ENCODE assay signal across 9 cellular contexts in genomic region chr14:75063013-75063412, GRCh38. TPM values are rescaled to one million over a fixed set of nuclear protein-coding genes. Genes with fewer than 3 reads are reported as not detected.
DNase-seq lines count a peak whose midpoint lies in the region; ATAC-seq and TF ChIP-seq lines count a peak whose summit lies in the region.
"Had no signal": no experiment of that assay in that cellular context is flagged by ENCODE, and none has a peak within 500 bp of the region (broad histone marks: within the 10 kb centered on the region; RNA-seq: fewer than 3 reads in every experiment).

No MANE protein-coding gene starts in this region.

- H3K27me3 ChIP-seq in BE2C, result no peaks in the 10 kb centered on the region
- H3K27me3 ChIP-seq in Loucy (ENCODE audit: insufficient read depth, low read length, poor library complexity, severe bottlenecking), result no peaks in the 10 kb centered on the region
- no peaks in the 10 kb centered on the region for H3K27me3 ChIP-seq in naive thymus-derived CD4-positive, alpha-beta T cell (ENCODE audit: control insufficient read depth in 2 of 2, insufficient read depth in 2 of 2, low read length in 2 of 2)

- H3K4me1 Mint-ChIP-seq in naive thymus-derived CD4-positive, alpha-beta T cell, result peaks cover 15 to 38% (median 27%) of the 10 kb centered on the region in 7 donors

- DNase-seq in BE2C (no peak), cerebellar cortex (ENCODE audit: low spot score) (peak; percentile 17), posterior vena cava (ENCODE audit: low spot score) (no peak)
- no peak for DNase-seq in naive thymus-derived CD4-positive, alpha-beta T cell
- no peak for DNase-seq in activated CD8-positive, alpha-beta memory T cell treated with anti-CD3 and anti-CD28 coated beads, Interleukin-2, amount 50 U/mL, for 4 hours
- DNase-seq: activated CD4-positive, alpha-beta T cell treated with anti-CD3 and anti-CD28 coated beads for 48 hours had no signal

- no peak for ATAC-seq in naive thymus-derived CD4-positive, alpha-beta T cell
- ATAC-seq in HG02981 (IDR thresholded peaks at IDR 0.05; ENCODE audit: unreplicated experiment) (no peak), GM18868 (IDR thresholded peaks at IDR 0.05; ENCODE audit: unreplicated experiment) (no peak)

- no peaks in the 10 kb centered on the region for H3K9me2 ChIP-seq in Loucy (replicated peaks; ENCODE audit: low read depth, low read length)

- H2AFZ ChIP-seq in Loucy (ENCODE audit: low read length), result peak overlapping the region; percentile 94; the same call in 1 of the 2 replicates

- H3K4me1 ChIP-seq in BE2C (no peaks in the 10 kb centered on the region), Loucy (ENCODE audit: insufficient read depth, low read length, poor library complexity, severe bottlenecking) (peaks cover 9% of the 10 kb centered on the region)
- peaks cover 7 to 9% of the 10 kb centered on the region in 2 donors for H3K4me1 ChIP-seq in naive thymus-derived CD4-positive, alpha-beta T cell (ENCODE audit: control insufficient read depth in 2 of 2, insufficient read depth in 2 of 2, low read length in 2 of 2)

- H3K36me3 Mint-ChIP-seq in naive thymus-derived CD4-positive, alpha-beta T cell, result peaks cover 6 to 25% (median 7%) of the 10 kb centered on the region in 5 donors

- H3K4me3 Mint-ChIP-seq in naive thymus-derived CD4-positive, alpha-beta T cell, result peak overlapping the region; percentile 93 to 100 (median 99)

- no peaks in the 10 kb centered on the region for H3K27me3 Mint-ChIP-seq in naive thymus-derived CD4-positive, alpha-beta T cell

- no peaks in the 10 kb centered on the region for H3K9me3 Mint-ChIP-seq in naive thymus-derived CD4-positive, alpha-beta T cell

- peak overlapping the region; percentile 90 for H3K9ac ChIP-seq in Loucy (ENCODE audit: low read depth, low read length, poor library complexity, severe bottlenecking)

- intact Hi-C loops in naive thymus-derived CD4-positive, alpha-beta T cell (cut with micrococcal nuclease), result loop anchor here (1.0 kb wide), 1 partner anchor 12 kb away; the partner anchor contains the start of gene MLH3 (in 2 of the 2)
- intact Hi-C loops in posterior vena cava (cut with DNase I), result no loop called here

- H3K36me3 ChIP-seq in BE2C (peaks cover 15% of the 10 kb centered on the region), Loucy (ENCODE audit: insufficient read depth, low read length) (no peaks in the 10 kb centered on the region)
- H3K36me3 ChIP-seq in naive thymus-derived CD4-positive, alpha-beta T cell (ENCODE audit: control insufficient read depth in 2 of 3, insufficient read depth in 3 of 3, low read length in 3 of 3), result peaks cover 0 to 5% (median 0%) of the 10 kb centered on the region in 3 experiments

- POLR2A ChIA-PET in naive thymus-derived CD4-positive, alpha-beta T cell (lab: Charles Lee), result interaction anchor here (1.2 to 4.9 kb wide), 3 partner anchors 12 to 18 kb away, joined by 3 to 29 read pairs (median 4); partner anchors contain the start of gene MLH3

- no peaks in the 10 kb centered on the region for H3F3A ChIP-seq in Loucy (ENCODE audit: low read depth)

- H3K79me2 ChIP-seq in Loucy (ENCODE audit: insufficient read depth, low read length), result peaks cover 30% of the 10 kb centered on the region

- H4K20me1 ChIP-seq in Loucy (ENCODE audit: insufficient read depth, low read length, poor library complexity, severe bottlenecking), result no peaks in the 10 kb centered on the region

- H3K4me2 ChIP-seq in Loucy (ENCODE audit: low read depth, low read length, poor library complexity, severe bottlenecking), result peak overlapping the region; percentile 90

- TF ChIP-seq CTCF in BE2C (IDR thresholded peaks at IDR 0.05; ENCODE audit: low read depth, low read length) (no peak), Loucy (conservative IDR thresholded peaks at IDR 0.05; ENCODE audit: low read length) (no peak)

- H3K9me3 ChIP-seq in BE2C, result no peaks in the 10 kb centered on the region
- H3K9me3 ChIP-seq in Loucy (ENCODE audit: insufficient read depth, low read depth, low read length), result no peaks in the 10 kb centered on the region
- no peaks in the 10 kb centered on the region for H3K9me3 ChIP-seq in naive thymus-derived CD4-positive, alpha-beta T cell (ENCODE audit: control insufficient read depth in 2 of 3, low read length in 3 of 3)

- CTCF ChIA-PET in naive thymus-derived CD4-positive, alpha-beta T cell (lab: Charles Lee), result interaction anchor here (0.9 kb wide), 1 partner anchor 11 kb away, joined by 3 read pairs; no protein-coding TSS in a partner anchor

- H3K4me3 ChIP-seq in BE2C (ENCODE audit: low read depth, low read length) (peak overlapping the region; percentile 88), Loucy (ENCODE audit: low read length, poor library complexity, severe bottlenecking) (peak overlapping the region; percentile 95)
- peak overlapping the region; percentile 98 for H3K4me3 ChIP-seq in naive thymus-derived CD4-positive, alpha-beta T cell (ENCODE audit: low read length)

- H3K27ac Mint-ChIP-seq in naive thymus-derived CD4-positive, alpha-beta T cell, result peak overlapping the region; percentile 90 to 99 (median 96)

- H3K27ac ChIP-seq in naive thymus-derived CD4-positive, alpha-beta T cell (ENCODE audit: low read depth, low read length), result peak overlapping the region; percentile 83

RNA-seq across cellular contexts. Expression of gene ACYP1, which starts 0.8 kb away (rescaled TPM):
- 15.4 TPM for polyA plus RNA-seq in BE2C (2012; ENCODE audit: insufficient read depth, insufficient read length, low read depth)
- 10 to 100 TPM; 11.8 to 39.5 (median 31.2) TPM for total RNA-seq in naive thymus-derived CD4-positive, alpha-beta T cell
- polyA plus RNA-seq in naive thymus-derived CD4-positive, alpha-beta T cell, result 10 to 100 TPM; 17.5 to 17.9 TPM
- total RNA-seq in posterior vena cava, result 10 to 100 TPM in 1 of 2 donors, 1 to 10 TPM in 1; 8.2 to 11.5 TPM

RNA-seq across cellular contexts. Expression of gene ZC2HC1C, which starts 6.4 kb away (rescaled TPM):
- polyA plus RNA-seq in BE2C (2012; ENCODE audit: insufficient read depth, insufficient read length, low read depth), result 1.3 TPM
- 1 to 10 TPM in 1 of 5 experiments, not detected in 4; 1.7 TPM for total RNA-seq in naive thymus-derived CD4-positive, alpha-beta T cell
- polyA plus RNA-seq in naive thymus-derived CD4-positive, alpha-beta T cell, result under 1 TPM; 0.30 to 0.41 TPM
- 1 to 10 TPM in 1 of 2 donors, under 1 TPM in 1; 0.46 to 2.3 TPM for total RNA-seq in posterior vena cava

RNA-seq across cellular contexts. Expression of gene MLH3, which starts 11.7 kb away (rescaled TPM):
- polyA plus RNA-seq in BE2C (2012; ENCODE audit: insufficient read depth, insufficient read length, low read depth), result 25.5 TPM
- total RNA-seq in naive thymus-derived CD4-positive, alpha-beta T cell, result 10 to 100 TPM; 19.9 to 26.7 (median 20.5) TPM
- polyA plus RNA-seq in naive thymus-derived CD4-positive, alpha-beta T cell, result 10 to 100 TPM; 11.4 to 15.6 TPM
- 10 to 100 TPM; 27.2 to 28.2 TPM for total RNA-seq in posterior vena cava

Comparison
In these comparisons a context has a peak if more than half of its experiments do, and no peak if none do; other contexts are left out.
1. intact Hi-C loops: an anchor here in naive thymus-derived CD4-positive, alpha-beta T cell (1.0 kb wide); none called in posterior vena cava.